11 cellular contexts compared by ENCODE assay signal in genomic region chr2:32711219-32711618, GRCh38.
DNase-seq lines count a peak whose midpoint lies in the region; ATAC-seq and TF ChIP-seq lines count a peak whose summit lies in the region.
"Had no signal": no experiment of that assay in that cellular context is flagged by ENCODE, and none has a peak within 500 bp of the region (broad histone marks: within the 10 kb centered on the region; RNA-seq: fewer than 3 reads in every experiment).

No MANE protein-coding gene starts in this region.

- peak; percentile 33 for DNase-seq in CD1c-positive myeloid dendritic cell (ENCODE audit: extremely low spot score)
- peak; percentile 58 for DNase-seq in RKO (ENCODE audit: low spot score)
- peak; percentile 72 for DNase-seq in epithelial cell of esophagus (ENCODE audit: low read depth)
- no peak for DNase-seq in left lobe of liver (ENCODE audit: low spot score)
- no peak for DNase-seq in H4 (ENCODE audit: low spot score)
- DNase-seq: activated B cell treated with CpG ODN at 0.5 μM for 24 hours, NCI-H187, retina had no signal

- no peak overlapping the region for H3K27ac Mint-ChIP-seq in stimulated activated memory B cell treated with anti-CD40 and anti-IgM and Interleukin-4, amounts not matched to agents 10 μg/mL and 1 μg/mL and 100 μg/mL, for 72 hours
- H3K27ac Mint-ChIP-seq: activated B cell treated with CpG ODN at 0.5 μM for 24 hours had no signal

- no peak for TF ChIP-seq CTCF in epithelial cell of esophagus (IDR thresholded peaks at IDR 0.05; ENCODE audit: insufficient read depth, low read depth, low read length, missing control alignments)

- H3K4me1 Mint-ChIP-seq in stimulated activated memory B cell treated with anti-CD40 and anti-IgM and Interleukin-4, amounts not matched to agents 10 μg/mL and 1 μg/mL and 100 μg/mL, for 72 hours, result peaks cover 17% of the 10 kb centered on the region

- ATAC-seq in left lobe of liver (peak; percentile 41), GM21576 (IDR thresholded peaks at IDR 0.05; ENCODE audit: unreplicated experiment) (no peak), GM19455 (IDR thresholded peaks at IDR 0.05; ENCODE audit: unreplicated experiment) (no peak)
- ATAC-seq in stimulated activated memory B cell treated with anti-CD40 and anti-IgM and Interleukin-4, amounts not matched to agents 10 μg/mL and 1 μg/mL and 100 μg/mL, for 72 hours, result no peak

- H3K4me3 ChIP-seq in epithelial cell of esophagus (ENCODE audit: low read length), result no peak overlapping the region

- peaks cover 62% of the 10 kb centered on the region for H3K36me3 Mint-ChIP-seq in stimulated activated memory B cell treated with anti-CD40 and anti-IgM and Interleukin-4, amounts not matched to agents 10 μg/mL and 1 μg/mL and 100 μg/mL, for 72 hours

- no peaks in the 10 kb centered on the region for H3K27me3 Mint-ChIP-seq in stimulated activated memory B cell treated with anti-CD40 and anti-IgM and Interleukin-4, amounts not matched to agents 10 μg/mL and 1 μg/mL and 100 μg/mL, for 72 hours
- H3K27me3 Mint-ChIP-seq: activated B cell treated with CpG ODN at 0.5 μM for 24 hours had no signal

- H3K4me3 Mint-ChIP-seq in stimulated activated memory B cell treated with anti-CD40 and anti-IgM and Interleukin-4, amounts not matched to agents 10 μg/mL and 1 μg/mL and 100 μg/mL, for 72 hours, result no peak overlapping the region
- H3K4me3 Mint-ChIP-seq: activated B cell treated with CpG ODN at 0.5 μM for 24 hours had no signal

- peaks cover 3% of the 10 kb centered on the region for H3K9me3 Mint-ChIP-seq in stimulated activated memory B cell treated with anti-CD40 and anti-IgM and Interleukin-4, amounts not matched to agents 10 μg/mL and 1 μg/mL and 100 μg/mL, for 72 hours

Comparison
In these comparisons a context has a peak if more than half of its experiments do, and no peak if none do; other contexts are left out.
1. DNase-seq: peak in CD1c-positive myeloid dendritic cell (single experiment), RKO (single experiment) and epithelial cell of esophagus (single experiment); none in left lobe of liver (single experiment) and H4 (single experiment).